Comparison of ENCODE assay signal across 8 cellular contexts in genomic region chr2:235135990-235136561, GRCh38.
A peak's percentile ranks its signal among the peaks of the same experiment; 100 is the strongest.
DNase-seq lines count a peak whose midpoint lies in the region; ATAC-seq and TF ChIP-seq lines count a peak whose summit lies in the region.

No MANE protein-coding gene starts in this region.

- no peaks in the 10 kb centered on the region for H3K79me2 ChIP-seq in MM.1S (ENCODE audit: low read length)
- no peaks in the 10 kb centered on the region for H3K79me2 ChIP-seq in mammary epithelial cell (ENCODE audit: insufficient read depth, low read length)

- H3K27me3 ChIP-seq in MM.1S (replicated peaks; ENCODE audit: insufficient read depth, low read length) (no peaks in the 10 kb centered on the region), mammary epithelial cell (ENCODE audit: insufficient read depth, low read length) (no peaks in the 10 kb centered on the region)

- H3K9me3 ChIP-seq in MM.1S (replicated peaks; ENCODE audit: insufficient read depth, low read length) (no peaks in the 10 kb centered on the region), mammary epithelial cell (replicated peaks; ENCODE audit: insufficient read depth, low read length) (no peaks in the 10 kb centered on the region)

- H2AFZ ChIP-seq in MM.1S (ENCODE audit: low read length) = 0 out of 2 replicates have a peak overlapping the region, but pooled peaks have one; percentile 38
- no peak overlapping the region for H2AFZ ChIP-seq in mammary epithelial cell (ENCODE audit: low read depth, low read length)

- in situ Hi-C loops in mammary epithelial cell (cut with MboI; ENCODE audit: low sequenced_read_pairs in 2 of 2) = loop anchor here (5.0 to 10.0 kb wide), 3 partner anchors 456 to 609 kb away; no protein-coding TSS in a partner anchor

- H3K4me2 ChIP-seq in MM.1S (ENCODE audit: low read depth, low read length) = no peak overlapping the region
- peak overlapping the region; percentile 18 for H3K4me2 ChIP-seq in mammary epithelial cell (ENCODE audit: insufficient read depth, low read depth, low read length)

- DNase-seq in GDM1 (lab: John Stamatoyannopoulos, UW) (peak; percentile 11), MM.1S (peak; percentile 67), T-helper 9 cell (peak; percentile 42), mammary epithelial cell (peak; percentile 40), islet precursor cell (peak; percentile 85)
- DNase-seq in stimulated activated CD4-positive, alpha-beta T cell treated with anti-CD3 and anti-CD28 coated beads, Interleukin-2, amount 100 ng/mL, for 24 hours = peak; percentile 58 to 69

- no peak for ATAC-seq in GM21390 (IDR thresholded peaks at IDR 0.05; ENCODE audit: unreplicated experiment)
- ATAC-seq in GM19023 (IDR thresholded peaks at IDR 0.05; ENCODE audit: unreplicated experiment) = no peak

- 32% methylated on average over 12 of the region's 19 CpGs for WGBS in mammary epithelial cell (ENCODE audit: low coverage, missing lambda C conversion rate)

- no TSS peak for BruUV-seq in mammary epithelial cell (replicated peaks; lab: Mats Ljungman, UMichigan)

- no peak overlapping the region for H3K9ac ChIP-seq in MM.1S (ENCODE audit: low read length)
- no peak overlapping the region for H3K9ac ChIP-seq in mammary epithelial cell (ENCODE audit: insufficient read depth, low read length)

- no peaks in the 10 kb centered on the region for H3K4me1 ChIP-seq in MM.1S (ENCODE audit: low read length)
- H3K4me1 ChIP-seq in mammary epithelial cell (ENCODE audit: insufficient read depth, low read length) = no peaks in the 10 kb centered on the region

- H3K4me3 ChIP-seq in MM.1S (ENCODE audit: low read length) = no peak overlapping the region
- H3K4me3 ChIP-seq in mammary epithelial cell (replicated peaks in 1 of 3; ENCODE audit: insufficient read depth in 1 of 3, low read depth in 2 of 3, low read length in 3 of 3) = no peak overlapping the region

- no peaks in the 10 kb centered on the region for H3K9me2 ChIP-seq in MM.1S (replicated peaks; ENCODE audit: insufficient read depth, low read length)

- H3K36me3 ChIP-seq in MM.1S (replicated peaks; ENCODE audit: insufficient read depth, low read length) (no peaks in the 10 kb centered on the region), mammary epithelial cell (ENCODE audit: insufficient read depth, low read length) (no peaks in the 10 kb centered on the region)

- no peak overlapping the region for H3K27ac ChIP-seq in MM.1S (ENCODE audit: low read length)
- no peak overlapping the region for H3K27ac ChIP-seq in mammary epithelial cell (ENCODE audit: insufficient read depth, low read depth, low read length)

- CTCF ChIA-PET in mammary epithelial cell (lab: Charles Lee; ENCODE audit: low non-redundant PET) = interaction anchor here (0.6 kb wide), 2 partner anchors 298 to 458 kb away, joined by 3 to 5 read pairs; no protein-coding TSS in a partner anchor

- H4K20me1 ChIP-seq in MM.1S (ENCODE audit: insufficient read depth, low read length) = no peaks in the 10 kb centered on the region
- no peaks in the 10 kb centered on the region for H4K20me1 ChIP-seq in mammary epithelial cell (ENCODE audit: insufficient read depth, low read length)

- H3F3A ChIP-seq in MM.1S (ENCODE audit: insufficient read depth, low read length) = no peaks in the 10 kb centered on the region

- dilution Hi-C loops in mammary epithelial cell (cut with HindIII; ENCODE audit: low sequenced_read_pairs) = no loop called here

- intact Hi-C loops in mammary epithelial cell (cut with micrococcal nuclease) = loop anchor here (1.0 to 10.0 kb wide), 5 partner anchors 129 to 610 kb away; partner anchors contain the start of gene AGAP1

- TF ChIP-seq CTCF in MM.1S (IDR thresholded peaks at IDR 0.05; ENCODE audit: low read length) = peak; percentile 70
- TF ChIP-seq CTCF in mammary epithelial cell (conservative IDR thresholded peaks at IDR 0.05 in 1 of 2, IDR thresholded peaks at IDR 0.05 in 1 of 2; ENCODE audit: extremely low read depth in 1 of 2, insufficient read depth in 1 of 2, low read depth in 1 of 2, low read length in 2 of 2) = peak; percentile 82 to 91

Comparison
In these comparisons a context has a peak if more than half of its experiments do, and no peak if none do; other contexts are left out.
1. DNase-seq: peak in every context shown above with its lines; median percentile 85 in islet precursor cell; 67 in MM.1S; 64 in stimulated activated CD4-positive, alpha-beta T cell treated with anti-CD3 and anti-CD28 coated beads, Interleukin-2, amount 100 ng/mL, for 24 hours; 42 in T-helper 9 cell; 40 in mammary epithelial cell; 11 in GDM1.